Comparison of ENCODE assay signal across 16 cellular contexts in genomic region chr3:176120507-176120906, GRCh38.
"Had no signal": no experiment of that assay in that cellular context is flagged by ENCODE, and none has a peak within 500 bp of the region (broad histone marks: within the 10 kb centered on the region; RNA-seq: fewer than 3 reads in every experiment).

No MANE protein-coding gene starts in this region.

- H3K4me2 ChIP-seq: smooth muscle cell had no signal

- H3K4me1 ChIP-seq: adrenal gland, left ventricle myocardium inferior, thyroid gland had no signal

- H3K27me3 ChIP-seq: adrenal gland, thyroid gland had no signal

- FAIRE-seq: colon, endothelial cell of umbilical vein, keratinocyte, urothelium cell line had no signal

- H3K9me3 ChIP-seq: adrenal gland, thyroid gland had no signal

- H3K27ac ChIP-seq: adrenal gland, left ventricle myocardium inferior, thyroid gland had no signal

- H3K4me3 ChIP-seq: adrenal gland, left ventricle myocardium inferior, smooth muscle cell, thyroid gland had no signal

- H3K36me3 ChIP-seq: adrenal gland, left ventricle myocardium inferior, thyroid gland had no signal

- ATAC-seq: activated T-helper 17 cell treated with anti-CD3 and anti-CD28 coated beads, Interleukin-2, amount 50 U/mL, for 72 hours; right cardiac atrium had no signal

- DNase-seq: activated CD4-positive, alpha-beta T cell treated with anti-CD3 and anti-CD28 coated beads, Interleukin-2, amount 50 U/mL, for 1 hour; activated naive CD4-positive, alpha-beta T cell treated with anti-CD3 and anti-CD28 coated beads, Interleukin-2, amount 10 ng/mL, durations not matched to agents 7 days and 5 days; activated T-cell treated with anti-CD3 and anti-CD28 coated beads for 4 hours; adrenal gland; effector CD4-positive, alpha-beta T cell; left ventricle myocardium inferior; mesenchymal stem cell; occipital lobe; right cardiac atrium; thyroid gland had no signal
